In the genomic region with DNA sequence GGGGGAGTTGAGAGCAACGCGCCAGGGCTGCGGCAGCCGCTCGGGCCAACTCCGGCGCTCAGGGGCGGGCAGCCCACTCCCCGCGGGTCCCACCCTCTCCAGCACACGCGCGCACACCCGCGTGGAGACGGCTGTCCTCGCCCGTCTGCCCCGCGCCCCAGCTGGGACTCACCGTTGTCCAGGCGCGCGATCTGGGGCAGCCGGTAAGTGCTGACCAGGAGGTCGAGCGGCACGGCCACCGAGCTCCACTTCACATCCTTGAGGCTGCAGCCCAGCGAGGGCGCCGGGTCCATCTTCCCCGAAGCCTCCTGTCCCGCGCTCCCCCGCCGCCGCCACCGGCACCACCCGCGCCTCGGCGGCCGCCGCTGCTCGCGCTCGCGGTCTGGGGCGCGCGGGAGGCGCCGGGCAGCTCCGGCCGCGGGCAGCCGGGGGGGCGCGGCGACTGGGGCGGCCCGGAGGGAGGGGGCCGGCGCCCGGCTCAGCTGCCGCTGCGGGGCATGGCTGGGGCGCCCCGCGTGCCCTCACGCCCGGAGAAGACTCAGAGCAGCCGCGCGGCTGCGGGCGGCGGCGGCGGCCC, we compare ENCODE assay signal across 8 cellular contexts. TPM values are rescaled to one million over a fixed set of nuclear protein-coding genes. Genes with fewer than 3 reads are reported as not detected.
DNase-seq lines count a peak whose midpoint lies in the region; ATAC-seq and TF ChIP-seq lines count a peak whose summit lies in the region.

No MANE protein-coding gene starts in this region.

- no peak overlapping the region for H3K27ac ChIP-seq in CD4-positive, CD25-positive, alpha-beta regulatory T cell (ENCODE audit: insufficient read depth, low read length, poor library complexity, severe bottlenecking)
- H3K27ac ChIP-seq in RWPE1 = peak overlapping the region; percentile 89
- peak overlapping the region; percentile 56 to 79 (median 74) for H3K27ac ChIP-seq in thyroid gland

- H3K27ac Mint-ChIP-seq in CD4-positive, CD25-positive, alpha-beta regulatory T cell = peak overlapping the region in 1 of 3 donors; percentile 76

- DNase-seq in CD4-positive, CD25-positive, alpha-beta regulatory T cell = peak in 2 of 3 donors; percentile 3 to 8
- DNase-seq in RWPE1 (ENCODE audit: low spot score) (peak; percentile 4), dedifferentiated amniotic fluid mesenchymal stem cell (ENCODE audit: extremely low spot score) (peak; percentile 18), lower leg skin (ENCODE audit: low spot score in 2 of 2) (peak; percentile 26 to 88), thyroid gland (peak; percentile 42 to 54), T-helper 9 cell (no peak)

- 0 to 1% methylated on average over 3 to 25 of the region's 81 CpGs for WGBS in lower leg skin, 2 donors
- 0 to 3% methylated on average over 3 to 10 of the region's 81 CpGs for WGBS in thyroid gland, 2 donors

- peak overlapping the region; percentile 37 to 80 (median 61) for H3K4me3 Mint-ChIP-seq in CD4-positive, CD25-positive, alpha-beta regulatory T cell

- peaks cover 66% of the 10 kb centered on the region for H3K27me3 Mint-ChIP-seq in CD4-positive, CD25-positive, alpha-beta regulatory T cell

- CTCF ChIA-PET in RWPE1 (lab: Yijun Ruan, JAX) = interaction anchor here (0.5 to 2.3 kb wide), 10 partner anchors 21 to 544 kb away, joined by 3 to 11 read pairs (median 4); no protein-coding TSS in a partner anchor

- peaks cover 0 to 3% (median 0%) of the 10 kb centered on the region in 7 donors for H3K9me3 Mint-ChIP-seq in CD4-positive, CD25-positive, alpha-beta regulatory T cell

- H3K4me1 Mint-ChIP-seq in CD4-positive, CD25-positive, alpha-beta regulatory T cell = peaks cover 10 to 36% (median 20%) of the 10 kb centered on the region in 4 donors

- peaks cover 10% of the 10 kb centered on the region for H3K4me1 ChIP-seq in CD4-positive, CD25-positive, alpha-beta regulatory T cell (ENCODE audit: control insufficient read depth, insufficient read depth, low read length, poor library complexity, severe bottlenecking)
- peaks cover 12 to 18% of the 10 kb centered on the region in 2 donors for H3K4me1 ChIP-seq in thyroid gland

- H3K9me3 ChIP-seq in CD4-positive, CD25-positive, alpha-beta regulatory T cell (ENCODE audit: control insufficient read depth in 2 of 2, low read length in 2 of 2) = no peaks in the 10 kb centered on the region
- no peaks in the 10 kb centered on the region for H3K9me3 ChIP-seq in thyroid gland

- ATAC-seq in CD4-positive, CD25-positive, alpha-beta regulatory T cell (ENCODE audit: low read depth in 2 of 2) = no peak
- ATAC-seq in GM21619 (IDR thresholded peaks at IDR 0.05; ENCODE audit: unreplicated experiment) (peak; percentile 3), HG03432 (IDR thresholded peaks at IDR 0.05; ENCODE audit: unreplicated experiment) (no peak)

- TF ChIP-seq CTCF in RWPE1 (conservative IDR thresholded peaks at IDR 0.05; ENCODE audit: low read depth) (no peak), lower leg skin (IDR thresholded peaks at IDR 0.05) (no peak), thyroid gland (IDR thresholded peaks at IDR 0.05) (no peak)

- TF ChIP-seq POLR2A in lower leg skin (IDR thresholded peaks at IDR 0.05) (no peak), thyroid gland (IDR thresholded peaks at IDR 0.05) (no peak)

- no peak overlapping the region for H3K4me3 ChIP-seq in CD4-positive, CD25-positive, alpha-beta regulatory T cell (ENCODE audit: low read depth, low read length)
- H3K4me3 ChIP-seq in lower leg skin (ENCODE audit: low read depth, poor library complexity, severe bottlenecking) = peak overlapping the region; percentile 53
- peak overlapping the region; percentile 51 to 83 (median 71) for H3K4me3 ChIP-seq in thyroid gland (replicated peaks in 1 of 3)

- no peaks in the 10 kb centered on the region for H3K36me3 Mint-ChIP-seq in CD4-positive, CD25-positive, alpha-beta regulatory T cell

- peaks cover 46% of the 10 kb centered on the region for H3K27me3 ChIP-seq in CD4-positive, CD25-positive, alpha-beta regulatory T cell (ENCODE audit: control insufficient read depth, insufficient read depth, low read length)
- no peaks in the 10 kb centered on the region for H3K27me3 ChIP-seq in thyroid gland

- no peaks in the 10 kb centered on the region for H3K36me3 ChIP-seq in CD4-positive, CD25-positive, alpha-beta regulatory T cell (ENCODE audit: control insufficient read depth, insufficient read depth, low read length)
- no peaks in the 10 kb centered on the region for H3K36me3 ChIP-seq in thyroid gland

- POLR2A ChIA-PET in RWPE1 (lab: Yijun Ruan, JAX; ENCODE audit: low non-redundant PET) = no interaction called here

- intact Hi-C loops in lower leg skin (cut with DNase I; ENCODE audit: low total_unique reads) = loop anchor here (5.0 kb wide), 2 partner anchors 183 to 198 kb away; no protein-coding TSS in a partner anchor
- intact Hi-C loops in thyroid gland (cut with DNase I) = loop anchor here (5.0 kb wide), 2 partner anchors 183 to 198 kb away; no protein-coding TSS in a partner anchor

RNA-seq across cellular contexts. Expression of a gene that starts 0.5 kb away (rescaled TPM):
- total RNA-seq in CD4-positive, CD25-positive, alpha-beta regulatory T cell = 0.05 TPM
- polyA plus RNA-seq in CD4-positive, CD25-positive, alpha-beta regulatory T cell = under 1 TPM in 1 of 4 donors, not detected in 3; 0.91 TPM
- total RNA-seq in lower leg skin = 10 to 100 TPM; 41.1 to 70.9 (median 49.6) TPM
- 1 to 10 TPM; 4.6 to 6.8 (median 5.8) TPM for total RNA-seq in thyroid gland

Comparison
In these comparisons a context has a peak if more than half of its experiments do, and no peak if none do; other contexts are left out.
1. RNA of a gene that starts 0.5 kb away (total RNA-seq): 41.1 to 70.9 TPM in lower leg skin; 4.6 to 6.8 TPM in thyroid gland and 0.05 TPM in CD4-positive, CD25-positive, alpha-beta regulatory T cell (single experiment); every median in the first group is over 4 times any median in the second.